1 cellular context compared by ENCODE assay signal in genomic region chr16:78122774-78123315, GRCh38.
A peak's percentile ranks its signal among the peaks of the same experiment; 100 is the strongest.
TF ChIP-seq lines count a peak whose summit lies in the region.

No MANE protein-coding gene starts in this region.

TF ChIP-seq in HEK293, 187 proteins besides CTCF, POLR2A, EP300 and RAD21 (continued from another document):
- TF ChIP-seq EGR2 (tag by site-specific recombination; IDR thresholded peaks at IDR 0.05; ENCODE audit: low read depth) (peak; percentile 67), ZFHX2 (tag by site-specific recombination; conservative IDR thresholded peaks at IDR 0.05) (peak; percentile 63), ZNF555 (tag by site-specific recombination; conservative IDR thresholded peaks at IDR 0.05) (no peak), ZNF366 (tag by site-specific recombination; conservative IDR thresholded peaks at IDR 0.05) (peak; percentile 55), ZNF2 (tag by site-specific recombination; IDR thresholded peaks at IDR 0.05) (0 out of 2 replicates have a peak, but pooled peaks have one; percentile 50), ZBTB44 (tag by site-specific recombination; IDR thresholded peaks at IDR 0.05) (peak; percentile 35; the same call in 1 of the 2 replicates), ZBTB8A (tag by site-specific recombination; IDR thresholded peaks at IDR 0.05) (no peak)
TF ChIP-seq in HEK293: peak in this region for 9.
